In the genomic region with DNA sequence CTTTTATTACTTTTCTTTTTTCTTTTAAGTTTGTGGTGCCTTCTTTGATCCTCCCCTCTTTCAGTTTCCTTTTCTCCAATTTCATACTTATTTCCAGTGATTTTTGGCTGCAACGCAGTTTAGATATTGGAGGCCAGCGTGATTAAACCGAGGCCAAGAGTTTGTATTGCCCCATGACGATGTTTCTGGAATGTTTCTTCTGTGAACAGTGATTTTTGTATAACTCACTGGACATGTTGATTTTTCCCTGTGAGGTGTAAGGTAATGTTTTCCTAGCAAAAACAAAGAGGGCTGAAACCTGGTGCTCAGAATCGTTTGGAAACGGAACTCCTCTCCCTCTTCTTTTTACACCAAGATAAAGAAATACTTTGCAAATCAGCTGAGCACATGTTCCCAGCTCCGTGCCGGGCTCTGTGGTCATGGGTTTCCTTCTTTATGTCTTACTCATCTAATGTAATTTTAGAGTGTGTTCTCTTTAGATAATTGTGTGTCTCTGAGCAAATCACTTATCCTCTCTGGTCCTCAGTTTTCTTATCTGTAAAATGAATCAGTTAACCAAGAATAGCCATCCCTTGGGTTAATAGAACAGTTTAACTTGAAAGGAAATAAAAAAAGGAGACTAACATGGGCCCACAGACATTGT, we compare ENCODE assay signal across 16 cellular contexts.
A peak's percentile ranks its signal among the peaks of the same experiment; 100 is the strongest.
DNase-seq lines count a peak whose midpoint lies in the region; ATAC-seq and TF ChIP-seq lines count a peak whose summit lies in the region.
"Had no signal": no experiment of that assay in that cellular context is flagged by ENCODE, and none has a peak within 500 bp of the region (broad histone marks: within the 10 kb centered on the region; RNA-seq: fewer than 3 reads in every experiment).

No MANE protein-coding gene starts in this region.

- no peaks in the 10 kb centered on the region for H3K9me3 Mint-ChIP-seq in activated CD4-positive, alpha-beta T cell treated with anti-CD3 and anti-CD28 coated beads, Interleukin-2, amount 10 ng/mL, durations not matched to agents 7 days and 5 days
- no peaks in the 10 kb centered on the region for H3K9me3 Mint-ChIP-seq in nephron progenitor cell
- H3K9me3 Mint-ChIP-seq: stimulated activated naive CD8-positive, alpha-beta T cell treated with anti-CD3 and anti-CD28 coated beads, Interleukin-15, amount 100 ng/mL, for 72 hours had no signal

- TF ChIP-seq CTCF in nephron progenitor cell (IDR thresholded peaks at IDR 0.05) (no peak), upper lobe of right lung (IDR thresholded peaks at IDR 0.05) (no peak)

- intact Hi-C loops in upper lobe of right lung (cut with DNase I), result no loop called here

- CTCF ChIA-PET in activated CD4-positive, alpha-beta T cell treated with anti-CD3 and anti-CD28 coated beads, Interleukin-2, amount 10 ng/mL, durations not matched to agents 7 days and 5 days (lab: Charles Lee), result interaction anchor here (0.6 kb wide), 1 partner anchor 334 kb away, joined by 3 read pairs; no protein-coding TSS in a partner anchor

- no peak for DNase-seq in activated CD4-positive, alpha-beta T cell treated with anti-CD3 and anti-CD28 coated beads, Interleukin-2, amount 10 ng/mL, durations not matched to agents 7 days and 5 days
- no peak for DNase-seq in activated CD4-positive, alpha-beta T cell treated with anti-CD3 and anti-CD28 coated beads, Interleukin-2, amount 50 U/mL, for 4 hours
- DNase-seq in erythroblast (lab: John Stamatoyannopoulos, UW) (peak; percentile 1 to 25), nephron progenitor cell (no peak), upper lobe of right lung (no peak), globus pallidus (ENCODE audit: low spot score) (no peak), HT-29 (ENCODE audit: low spot score) (no peak)
- DNase-seq: activated effector memory CD4-positive, alpha-beta T cell treated with anti-CD3 and anti-CD28 coated beads, Interleukin-2, amount 50 U/mL, for 16 hours; CD4-positive, CD25-positive, alpha-beta regulatory T cell; foreskin fibroblast; NCI-H2029; NCI-H524; stimulated activated naive CD8-positive, alpha-beta T cell treated with anti-CD3 and anti-CD28 coated beads, Interleukin-15, amount 100 ng/mL, for 72 hours had no signal

- H3K4me3 Mint-ChIP-seq in activated CD4-positive, alpha-beta T cell treated with anti-CD3 and anti-CD28 coated beads, Interleukin-2, amount 10 ng/mL, durations not matched to agents 7 days and 5 days, result no peak overlapping the region
- H3K4me3 Mint-ChIP-seq in nephron progenitor cell, result no peak overlapping the region
- H3K4me3 Mint-ChIP-seq: CD4-positive, CD25-positive, alpha-beta regulatory T cell; stimulated activated naive CD8-positive, alpha-beta T cell treated with anti-CD3 and anti-CD28 coated beads, Interleukin-15, amount 100 ng/mL, for 72 hours had no signal

- H3K27me3 ChIP-seq in upper lobe of right lung, result no peaks in the 10 kb centered on the region

- H3K4me1 Mint-ChIP-seq in activated CD4-positive, alpha-beta T cell treated with anti-CD3 and anti-CD28 coated beads, Interleukin-2, amount 10 ng/mL, durations not matched to agents 7 days and 5 days, result peaks cover 15% of the 10 kb centered on the region
- peaks cover 57% of the 10 kb centered on the region for H3K4me1 Mint-ChIP-seq in nephron progenitor cell
- H3K4me1 Mint-ChIP-seq: stimulated activated naive CD8-positive, alpha-beta T cell treated with anti-CD3 and anti-CD28 coated beads, Interleukin-15, amount 100 ng/mL, for 72 hours had no signal

- peak overlapping the region; percentile 52 for H3K27ac Mint-ChIP-seq in activated CD4-positive, alpha-beta T cell treated with anti-CD3 and anti-CD28 coated beads, Interleukin-2, amount 10 ng/mL, durations not matched to agents 7 days and 5 days
- peak overlapping the region; percentile 87 for H3K27ac Mint-ChIP-seq in nephron progenitor cell
- H3K27ac Mint-ChIP-seq: stimulated activated naive CD8-positive, alpha-beta T cell treated with anti-CD3 and anti-CD28 coated beads, Interleukin-15, amount 100 ng/mL, for 72 hours had no signal

- H3K27me3 Mint-ChIP-seq in activated CD4-positive, alpha-beta T cell treated with anti-CD3 and anti-CD28 coated beads, Interleukin-2, amount 10 ng/mL, durations not matched to agents 7 days and 5 days, result no peaks in the 10 kb centered on the region
- peaks cover 6% of the 10 kb centered on the region for H3K27me3 Mint-ChIP-seq in nephron progenitor cell (ENCODE audit: low read depth, poor library complexity)
- H3K27me3 Mint-ChIP-seq: CD4-positive, CD25-positive, alpha-beta regulatory T cell; stimulated activated naive CD8-positive, alpha-beta T cell treated with anti-CD3 and anti-CD28 coated beads, Interleukin-15, amount 100 ng/mL, for 72 hours had no signal

- no peak overlapping the region for H3K4me3 ChIP-seq in upper lobe of right lung
- H3K4me3 ChIP-seq: lung had no signal

- peak overlapping the region; percentile 2 for H3K27ac ChIP-seq in upper lobe of right lung
- H3K27ac ChIP-seq: HL-60 had no signal

- no peak for ATAC-seq in upper lobe of right lung
- ATAC-seq in HG02973 (IDR thresholded peaks at IDR 0.05; ENCODE audit: unreplicated experiment), result no peak
- ATAC-seq: stimulated activated naive CD8-positive, alpha-beta T cell treated with anti-CD3 and anti-CD28 coated beads, Interleukin-15, amount 100 ng/mL, for 72 hours had no signal

- H3K36me3 Mint-ChIP-seq in activated CD4-positive, alpha-beta T cell treated with anti-CD3 and anti-CD28 coated beads, Interleukin-2, amount 10 ng/mL, durations not matched to agents 7 days and 5 days (ENCODE audit: low read depth), result peaks cover 2% of the 10 kb centered on the region
- no peaks in the 10 kb centered on the region for H3K36me3 Mint-ChIP-seq in nephron progenitor cell (ENCODE audit: low read depth)

- no peaks in the 10 kb centered on the region for H3K4me1 ChIP-seq in upper lobe of right lung

- no peak for TF ChIP-seq POLR2A in erythroblast (IDR thresholded peaks at IDR 0.05; ENCODE audit: low read length)

- POLR2A ChIA-PET in activated CD4-positive, alpha-beta T cell treated with anti-CD3 and anti-CD28 coated beads, Interleukin-2, amount 10 ng/mL, durations not matched to agents 7 days and 5 days (lab: Charles Lee), result no interaction called here

- H3K9me3 ChIP-seq in upper lobe of right lung, result no peaks in the 10 kb centered on the region

- H3K36me3 ChIP-seq in upper lobe of right lung, result no peaks in the 10 kb centered on the region

Comparison
In these comparisons a context has a peak if more than half of its experiments do, and no peak if none do; other contexts are left out.
1. DNase-seq: peak in erythroblast (2 of 2); none in activated CD4-positive, alpha-beta T cell treated with anti-CD3 and anti-CD28 coated beads, Interleukin-2, amount 10 ng/mL, durations not matched to agents 7 days and 5 days (single experiment), activated CD4-positive, alpha-beta T cell treated with anti-CD3 and anti-CD28 coated beads, Interleukin-2, amount 50 U/mL, for 4 hours (0 of 2), nephron progenitor cell (single experiment), upper lobe of right lung (single experiment), globus pallidus (single experiment) and HT-29 (single experiment).